ENCODE assay signal across 10 cellular contexts in genomic region chr1:226126824-226127591, GRCh38.
DNase-seq lines count a peak whose midpoint lies in the region; ATAC-seq and TF ChIP-seq lines count a peak whose summit lies in the region.
"Had no signal": no experiment of that assay in that cellular context is flagged by ENCODE, and none has a peak within 500 bp of the region (broad histone marks: within the 10 kb centered on the region; RNA-seq: fewer than 3 reads in every experiment).

No MANE protein-coding gene starts in this region.

- no peak overlapping the region for H3K27ac Mint-ChIP-seq in central memory CD8-positive, alpha-beta T cell (ENCODE audit: low read depth)
- H3K27ac Mint-ChIP-seq: dendritic cell treated with granulocyte-macrophage colony-stimulating factor and Interleukin-4, amounts not matched to agents 40 ng/mL and 50 ng/mL, for 4 days had no signal

- no peak for TF ChIP-seq CTCF in GM10248 (IDR thresholded peaks at IDR 0.05; ENCODE audit: control extremely low read depth, extremely low read depth, low read depth, missing control alignments)

- DNase-seq in NCI-H526 treated with DMSO at 0.1 percent for 48 hours (lab: John Stamatoyannopoulos, UW), result peak; percentile 30
- no peak for DNase-seq in NCI-H526 (lab: John Stamatoyannopoulos, UW)
- DNase-seq in central memory CD8-positive, alpha-beta T cell (ENCODE audit: low spot score in 2 of 2), result no peak
- no peak for DNase-seq in stimulated activated CD8-positive, alpha-beta memory T cell treated with anti-CD3 and anti-CD28 coated beads, Interleukin-4, amount 100 ng/mL, for 48 hours
- DNase-seq in GM10248 (ENCODE audit: extremely low spot score), result no peak
- DNase-seq in SHP77 (lab: John Stamatoyannopoulos, UW), result no peak
- DNase-seq: activated CD4-positive, alpha-beta T cell treated with anti-CD3 and anti-CD28 coated beads, Interleukin-2, amount 50 U/mL, for 1 hour had no signal

- H3K4me3 ChIP-seq in skin epidermis, result no peak overlapping the region

- peak; percentile 8 for ATAC-seq in HG03280 (IDR thresholded peaks at IDR 0.05; ENCODE audit: unreplicated experiment)
- no peak for ATAC-seq in central memory CD8-positive, alpha-beta T cell (replicated peaks; ENCODE audit: extremely low read depth, poor library complexity, severe bottlenecking)

- peak overlapping the region in 20 of 21 experiments; percentile 59 to 90 (median 80) for H3K27ac ChIP-seq in skin epidermis

- CTCF ChIA-PET in GM10248 (lab: Yijun Ruan, JAX), result interaction anchor here (0.7 to 7.0 kb wide), 11 partner anchors 11 to 206 kb away, joined by 3 to 186 read pairs (median 23); no protein-coding TSS in a partner anchor

- H3K36me3 Mint-ChIP-seq in central memory CD8-positive, alpha-beta T cell (ENCODE audit: insufficient read depth), result peaks cover 5% of the 10 kb centered on the region

- H3K9me3 Mint-ChIP-seq in central memory CD8-positive, alpha-beta T cell, result no peaks in the 10 kb centered on the region
- H3K9me3 Mint-ChIP-seq: dendritic cell treated with granulocyte-macrophage colony-stimulating factor and Interleukin-4, amounts not matched to agents 40 ng/mL and 50 ng/mL, for 4 days had no signal

- H3K4me3 Mint-ChIP-seq in central memory CD8-positive, alpha-beta T cell, result peak overlapping the region; percentile 37
- H3K4me3 Mint-ChIP-seq: dendritic cell treated with granulocyte-macrophage colony-stimulating factor and Interleukin-4, amounts not matched to agents 40 ng/mL and 50 ng/mL, for 4 days had no signal

- POLR2A ChIA-PET in GM10248 (lab: Yijun Ruan, JAX), result interaction anchor here (0.8 kb wide), 1 partner anchor 37 kb away, joined by 6 read pairs; no protein-coding TSS in a partner anchor

- no peaks in the 10 kb centered on the region for H3K27me3 Mint-ChIP-seq in central memory CD8-positive, alpha-beta T cell

- peaks cover 35% of the 10 kb centered on the region for H3K4me1 Mint-ChIP-seq in central memory CD8-positive, alpha-beta T cell
